23 cellular contexts compared by ENCODE assay signal in genomic region chrX:136585960-136586359, GRCh38. TPM values are rescaled to one million over a fixed set of nuclear protein-coding genes. Genes with fewer than 3 reads are reported as not detected.
DNase-seq lines count a peak whose midpoint lies in the region; ATAC-seq and TF ChIP-seq lines count a peak whose summit lies in the region.
"Had no signal": no experiment of that assay in that cellular context is flagged by ENCODE, and none has a peak within 500 bp of the region (broad histone marks: within the 10 kb centered on the region; RNA-seq: fewer than 3 reads in every experiment).

No MANE protein-coding gene starts in this region.

- H3K36me3 Mint-ChIP-seq in MCF 10A (ENCODE audit: insufficient read depth, unreplicated experiment) (no peaks in the 10 kb centered on the region), T-cell (no peaks in the 10 kb centered on the region)
- H3K36me3 Mint-ChIP-seq: brain; stimulated activated naive B cell treated with anti-CD40 and anti-IgM and Interleukin-4, amounts not matched to agents 10 μg/mL and 1 μg/mL and 100 μg/mL, for 72 hours had no signal

- H3K4me1 Mint-ChIP-seq in MCF 10A (ENCODE audit: insufficient read depth, unreplicated experiment) (no peaks in the 10 kb centered on the region), T-cell (peaks cover 42 to 60% (median 50%) of the 10 kb centered on the region in 3 donors)
- peaks cover 63% of the 10 kb centered on the region for H3K4me1 Mint-ChIP-seq in stimulated activated naive CD8-positive, alpha-beta T cell treated with anti-CD3 and anti-CD28 coated beads, Interleukin-15, amount 100 ng/mL, for 72 hours
- H3K4me1 Mint-ChIP-seq: brain had no signal

- H3K4me3 ChIP-seq in breast epithelium (no peak overlapping the region), mammary epithelial cell (replicated peaks in 1 of 3; ENCODE audit: insufficient read depth in 1 of 3, low read depth in 2 of 3, low read length in 3 of 3) (no peak overlapping the region)
- H3K4me3 ChIP-seq: coronary artery, right atrium auricular region, tibial nerve had no signal

- H3K27ac Mint-ChIP-seq in MCF 10A (ENCODE audit: low read depth, unreplicated experiment) (no peak overlapping the region), T-cell (peak overlapping the region; percentile 86 to 97)
- peak overlapping the region; percentile 46 to 59 for H3K27ac Mint-ChIP-seq in stimulated activated naive CD8-positive, alpha-beta T cell treated with anti-CD3 and anti-CD28 coated beads, Interleukin-15, amount 100 ng/mL, for 72 hours
- H3K27ac Mint-ChIP-seq: H9; stimulated activated naive B cell treated with anti-CD40 and anti-IgM and Interleukin-4, amounts not matched to agents 10 μg/mL and 1 μg/mL and 100 μg/mL, for 72 hours had no signal

- peak overlapping the region; percentile 38 to 52 for H3K27ac ChIP-seq in breast epithelium
- no peak overlapping the region for H3K27ac ChIP-seq in mammary epithelial cell (ENCODE audit: insufficient read depth, low read depth, low read length)
- H3K27ac ChIP-seq: coronary artery, right atrium auricular region, tibial nerve had no signal

- dilution Hi-C loops in mammary epithelial cell (cut with HindIII; ENCODE audit: low sequenced_read_pairs) = no loop called here

- POLR2A ChIA-PET in MCF 10A (lab: Yijun Ruan, JAX) = no interaction called here
- POLR2A ChIA-PET in T-cell (lab: Charles Lee) = interaction anchor here (0.5 to 1.6 kb wide), 4 partner anchors 9 to 528 kb away, joined by 5 to 8 read pairs (median 7); partner anchors contain the start of gene RBMX (in 1 of the 2)

- no peak overlapping the region for H3K4me2 ChIP-seq in mammary epithelial cell (ENCODE audit: insufficient read depth, low read depth, low read length)

- BruUV-seq in MCF 10A (replicated peaks; lab: Mats Ljungman, UMichigan) (no TSS peak), mammary epithelial cell (replicated peaks; lab: Mats Ljungman, UMichigan) (no TSS peak)

- no peaks in the 10 kb centered on the region for H3K9me3 Mint-ChIP-seq in MCF 10A (ENCODE audit: unreplicated experiment)
- no peaks in the 10 kb centered on the region for H3K9me3 Mint-ChIP-seq in T-cell
- H3K9me3 Mint-ChIP-seq in stimulated activated naive CD8-positive, alpha-beta T cell treated with anti-CD3 and anti-CD28 coated beads, Interleukin-15, amount 100 ng/mL, for 72 hours = no peaks in the 10 kb centered on the region
- H3K9me3 Mint-ChIP-seq: stimulated activated naive B cell treated with anti-CD40 and anti-IgM and Interleukin-4, amounts not matched to agents 10 μg/mL and 1 μg/mL and 100 μg/mL, for 72 hours had no signal

- peaks cover 0 to 28% of the 10 kb centered on the region in 2 donors for H3K27me3 ChIP-seq in breast epithelium
- H3K27me3 ChIP-seq in mammary epithelial cell (ENCODE audit: insufficient read depth, low read length) = no peaks in the 10 kb centered on the region
- H3K27me3 ChIP-seq: right atrium auricular region, tibial nerve had no signal

- H3K4me1 ChIP-seq in breast epithelium (no peaks in the 10 kb centered on the region), mammary epithelial cell (ENCODE audit: insufficient read depth, low read length) (peaks cover 5% of the 10 kb centered on the region)
- H3K4me1 ChIP-seq: right atrium auricular region, tibial nerve had no signal

- no peaks in the 10 kb centered on the region for H3K36me3 ChIP-seq in breast epithelium
- H3K36me3 ChIP-seq in mammary epithelial cell (ENCODE audit: insufficient read depth, low read length) = no peaks in the 10 kb centered on the region
- H3K36me3 ChIP-seq: right atrium auricular region, tibial nerve had no signal

- peak overlapping the region; percentile 16 for H2AFZ ChIP-seq in mammary epithelial cell (ENCODE audit: low read depth, low read length)

- H3K9ac ChIP-seq in mammary epithelial cell (ENCODE audit: insufficient read depth, low read length) = no peak overlapping the region

- H3K79me2 ChIP-seq in mammary epithelial cell (ENCODE audit: insufficient read depth, low read length) = no peaks in the 10 kb centered on the region

- 2% methylated on average over 3 of the region's 3 CpGs for WGBS in mammary epithelial cell (ENCODE audit: low coverage, missing lambda C conversion rate)

- DNase-seq in breast epithelium (ENCODE audit: low spot score in 2 of 2) (no peak), MCF 10A (ENCODE audit: unreplicated experiment) (no peak), T-cell (no peak), mammary epithelial cell (no peak), NK-92 (lab: John Stamatoyannopoulos, UW; ENCODE audit: unreplicated experiment) (no peak), SKM-1 (lab: John Stamatoyannopoulos, UW; ENCODE audit: unreplicated experiment) (no peak)
- no peak for DNase-seq in stimulated activated naive CD8-positive, alpha-beta T cell treated with anti-CD3 and anti-CD28 coated beads, Interleukin-15, amount 100 ng/mL, for 72 hours
- DNase-seq: AML-193; H9; Karpas-422; left ventricle myocardium superior; NCI-H1092 treated with DMSO at 0.1 percent for 48 hours; NCI-H2029 treated with DMSO at 0.1 percent for 48 hours; NCI-H446 treated with DMSO at 0.1 percent for 48 hours; NK-92 treated with Interleukin-12 subunit alpha and Interleukin-12 subunit beta, amount 100 ng/mL, for 24 hours; occipital lobe; stimulated activated CD4-positive, alpha-beta T cell treated with anti-CD3 and anti-CD28 coated beads, Interleukin-15, amount 100 ng/mL, for 24 hours; stimulated activated naive B cell treated with anti-CD40 and anti-IgM and Interleukin-4, amounts not matched to agents 10 μg/mL and 1 μg/mL and 100 μg/mL, for 72 hours had no signal

- H3K27me3 Mint-ChIP-seq in MCF 10A (ENCODE audit: insufficient read depth, unreplicated experiment) = peaks cover 42% of the 10 kb centered on the region
- peaks cover 0 to 16% of the 10 kb centered on the region in 2 donors for H3K27me3 Mint-ChIP-seq in T-cell
- no peaks in the 10 kb centered on the region for H3K27me3 Mint-ChIP-seq in stimulated activated naive CD8-positive, alpha-beta T cell treated with anti-CD3 and anti-CD28 coated beads, Interleukin-15, amount 100 ng/mL, for 72 hours

- ATAC-seq in T-cell (replicated peaks in 1 of 4) (no peak), GM19452 (IDR thresholded peaks at IDR 0.05; ENCODE audit: unreplicated experiment) (no peak)
- ATAC-seq in stimulated activated naive CD8-positive, alpha-beta T cell treated with anti-CD3 and anti-CD28 coated beads, Interleukin-15, amount 100 ng/mL, for 72 hours = no peak
- ATAC-seq: left ventricle myocardium superior had no signal

- CTCF ChIA-PET in MCF 10A (lab: Yijun Ruan, JAX) = interaction anchor here (2.3 kb wide), 1 partner anchor 8 kb away, joined by 7 read pairs; no protein-coding TSS in a partner anchor
- CTCF ChIA-PET in T-cell (lab: Charles Lee) = interaction anchor here in 1 of 2 donors (1.1 to 1.6 kb wide), 4 partner anchors 8 to 41 kb away, joined by 3 to 13 read pairs (median 6); no protein-coding TSS in a partner anchor
- CTCF ChIA-PET in mammary epithelial cell (lab: Charles Lee; ENCODE audit: low non-redundant PET) = no interaction called here

- TF ChIP-seq POLR2A in breast epithelium (IDR thresholded peaks at IDR 0.05) = no peak

- H3K4me3 Mint-ChIP-seq in MCF 10A (ENCODE audit: unreplicated experiment) (no peak overlapping the region), T-cell (peak overlapping the region in 1 of 3 donors; percentile 64)
- H3K4me3 Mint-ChIP-seq in stimulated activated naive CD8-positive, alpha-beta T cell treated with anti-CD3 and anti-CD28 coated beads, Interleukin-15, amount 100 ng/mL, for 72 hours = peak overlapping the region; percentile 64 to 69
- H3K4me3 Mint-ChIP-seq: H9; stimulated activated naive B cell treated with anti-CD40 and anti-IgM and Interleukin-4, amounts not matched to agents 10 μg/mL and 1 μg/mL and 100 μg/mL, for 72 hours had no signal

- intact Hi-C loops in breast epithelium (cut with DNase I; ENCODE audit: low total_unique reads) = no loop called here
- intact Hi-C loops in MCF 10A (cut with micrococcal nuclease) = no loop called here
- intact Hi-C loops in mammary epithelial cell (cut with micrococcal nuclease) = no loop called here

- H3K9me3 ChIP-seq in breast epithelium (no peaks in the 10 kb centered on the region), mammary epithelial cell (replicated peaks; ENCODE audit: insufficient read depth, low read length) (no peaks in the 10 kb centered on the region)
- H3K9me3 ChIP-seq: right atrium auricular region, tibial nerve had no signal

- TF ChIP-seq CTCF in breast epithelium (IDR thresholded peaks at IDR 0.05) (no peak), MCF 10A (IDR thresholded peaks at IDR 0.05; ENCODE audit: unreplicated experiment) (no peak), mammary epithelial cell (conservative IDR thresholded peaks at IDR 0.05 in 1 of 2, IDR thresholded peaks at IDR 0.05 in 1 of 2; ENCODE audit: extremely low read depth in 1 of 2, insufficient read depth in 1 of 2, low read depth in 1 of 2, low read length in 2 of 2) (no peak)

- in situ Hi-C loops in mammary epithelial cell (cut with MboI; ENCODE audit: low sequenced_read_pairs in 2 of 2) = no loop called here

- no peaks in the 10 kb centered on the region for H4K20me1 ChIP-seq in mammary epithelial cell (ENCODE audit: insufficient read depth, low read length)

RNA-seq across cellular contexts. Expression of gene VGLL1, which starts 53.9 kb away (rescaled TPM):
- total RNA-seq in breast epithelium = 1 to 10 TPM in 2 of 3 donors, not detected in 1; 2.5 to 3.9 TPM
- not detected in 2 replicates for total RNA-seq in MCF 10A (2022)
- total RNA-seq in T-cell = not detected
- total RNA-seq in mammary epithelial cell = 1 to 10 TPM in 1 of 2 donors, not detected in 1; 3.5 TPM
- polyA plus RNA-seq in mammary epithelial cell = 0.50 TPM
- polyA minus RNA-seq in mammary epithelial cell = not detected
- total RNA-seq: H9, left ventricle myocardium superior, occipital lobe, right atrium auricular region, tibial nerve had no signal
